Comparison of ENCODE assay signal across 8 cellular contexts in the genomic region with DNA sequence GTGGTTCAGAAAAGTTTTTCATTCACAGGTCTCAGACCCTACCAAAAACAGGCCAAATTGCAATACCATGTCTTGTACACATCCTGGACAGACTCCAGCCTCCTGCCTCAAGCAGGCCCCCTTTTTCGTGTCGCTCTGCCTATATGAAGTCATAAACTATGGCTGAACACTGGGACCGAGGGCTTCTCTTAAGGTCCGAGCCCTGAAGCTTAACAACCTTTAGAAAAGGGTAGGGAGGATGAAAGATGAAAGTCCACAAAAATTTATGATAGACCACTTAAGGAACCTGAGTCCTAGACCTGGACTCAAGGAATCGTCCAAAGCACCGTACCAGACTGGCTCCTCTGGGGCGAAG. TPM values are rescaled to one million over a fixed set of nuclear protein-coding genes. Genes with fewer than 3 reads are reported as not detected.
DNase-seq lines count a peak whose midpoint lies in the region; ATAC-seq, FAIRE-seq and TF ChIP-seq lines count a peak whose summit lies in the region.

No MANE protein-coding gene starts in this region.

- H3K9ac ChIP-seq in mammary epithelial cell (ENCODE audit: insufficient read depth, low read length): peak overlapping the region; percentile 90

- peaks cover 15% of the 10 kb centered on the region for H3K36me3 Mint-ChIP-seq in activated naive CD4-positive, alpha-beta T cell treated with anti-CD3 and anti-CD28 coated beads, Interleukin-2, amount 10 ng/mL, durations not matched to agents 7 days and 5 days

- peak overlapping the region; percentile 99 for H2AFZ ChIP-seq in mammary epithelial cell (ENCODE audit: low read depth, low read length)

- dilution Hi-C loops in mammary epithelial cell (cut with HindIII; ENCODE audit: low sequenced_read_pairs): no loop called here

- no peaks in the 10 kb centered on the region for H3K27me3 Mint-ChIP-seq in activated naive CD4-positive, alpha-beta T cell treated with anti-CD3 and anti-CD28 coated beads, Interleukin-2, amount 10 ng/mL, durations not matched to agents 7 days and 5 days

- H3K4me2 ChIP-seq in mammary epithelial cell (ENCODE audit: insufficient read depth, low read depth, low read length): peak overlapping the region; percentile 82

- no peak for FAIRE-seq in frontal cortex (lab: Jason Lieb, UNC)

- no peaks in the 10 kb centered on the region for H3K36me3 ChIP-seq in mammary epithelial cell (ENCODE audit: insufficient read depth, low read length)
- no peaks in the 10 kb centered on the region for H3K36me3 ChIP-seq in left lung
- no peaks in the 10 kb centered on the region for H3K36me3 ChIP-seq in testis (ENCODE audit: low read depth, missing control alignments)

- H3K4me1 Mint-ChIP-seq in activated naive CD4-positive, alpha-beta T cell treated with anti-CD3 and anti-CD28 coated beads, Interleukin-2, amount 10 ng/mL, durations not matched to agents 7 days and 5 days: peaks cover 37% of the 10 kb centered on the region

- TF ChIP-seq CTCF in HFF-Myc (IDR thresholded peaks at IDR 0.05; ENCODE audit: low read depth, low read length, missing control alignments) (no peak), mammary epithelial cell (conservative IDR thresholded peaks at IDR 0.05 in 1 of 2, IDR thresholded peaks at IDR 0.05 in 1 of 2; ENCODE audit: extremely low read depth in 1 of 2, insufficient read depth in 1 of 2, low read depth in 1 of 2, low read length in 2 of 2) (no peak), left lung (IDR thresholded peaks at IDR 0.05) (no peak), testis (IDR thresholded peaks at IDR 0.05) (no peak)

- H3K4me3 Mint-ChIP-seq in activated naive CD4-positive, alpha-beta T cell treated with anti-CD3 and anti-CD28 coated beads, Interleukin-2, amount 10 ng/mL, durations not matched to agents 7 days and 5 days: peak overlapping the region; percentile 96

- peak; percentile 7 for ATAC-seq in left lung

- H3K27me3 ChIP-seq in mammary epithelial cell (ENCODE audit: insufficient read depth, low read length) (no peaks in the 10 kb centered on the region), left lung (no peaks in the 10 kb centered on the region), testis (no peaks in the 10 kb centered on the region)

- 1% methylated on average over 7 of the region's 7 CpGs for WGBS in mammary epithelial cell (ENCODE audit: low coverage, missing lambda C conversion rate)
- WGBS in testis, 2 donors: 0 to 1% methylated on average over 7 of the region's 7 CpGs

- BruUV-seq in mammary epithelial cell (replicated peaks; lab: Mats Ljungman, UMichigan): no TSS peak

- no peaks in the 10 kb centered on the region for H4K20me1 ChIP-seq in mammary epithelial cell (ENCODE audit: insufficient read depth, low read length)

- peak overlapping the region; percentile 92 for H3K27ac ChIP-seq in mammary epithelial cell (ENCODE audit: insufficient read depth, low read depth, low read length)
- H3K27ac ChIP-seq in left lung: peak overlapping the region; percentile 95 to 96
- H3K27ac ChIP-seq in testis: peak overlapping the region; percentile 94 to 96

- peak overlapping the region; percentile 69 for H3K4me3 ChIP-seq in HFF-Myc (replicated peaks; ENCODE audit: low read depth, low read length)
- peak overlapping the region; percentile 77 to 99 (median 96) for H3K4me3 ChIP-seq in mammary epithelial cell (replicated peaks in 1 of 3; ENCODE audit: insufficient read depth in 1 of 3, low read depth in 2 of 3, low read length in 3 of 3)
- peak overlapping the region; percentile 80 to 82 for H3K4me3 ChIP-seq in left lung
- peak overlapping the region; percentile 84 to 85 for H3K4me3 ChIP-seq in testis

- TF ChIP-seq POLR2A in testis (IDR thresholded peaks at IDR 0.05): no peak

- H3K79me2 ChIP-seq in mammary epithelial cell (ENCODE audit: insufficient read depth, low read length): peaks cover 83% of the 10 kb centered on the region

- H3K9me3 ChIP-seq in mammary epithelial cell (replicated peaks; ENCODE audit: insufficient read depth, low read length): no peaks in the 10 kb centered on the region
- no peaks in the 10 kb centered on the region for H3K9me3 ChIP-seq in left lung
- no peaks in the 10 kb centered on the region for H3K9me3 ChIP-seq in testis

- in situ Hi-C loops in mammary epithelial cell (cut with MboI; ENCODE audit: low sequenced_read_pairs in 2 of 2): no loop called here

- no peak for DNase-seq in activated naive CD4-positive, alpha-beta T cell treated with anti-CD3 and anti-CD28 coated beads, Interleukin-2, amount 10 ng/mL, durations not matched to agents 7 days and 5 days
- no peak for DNase-seq in activated naive CD4-positive, alpha-beta T cell (lab: John Stamatoyannopoulos, UW)
- DNase-seq in HFF-Myc (ENCODE audit: extremely low read depth, low read depth) (no peak), NCI-H748 (lab: John Stamatoyannopoulos, UW; ENCODE audit: unreplicated experiment) (peak; percentile 46), mammary epithelial cell (no peak), left lung (no peak), testis (peak; percentile 48), frontal cortex (ENCODE audit: low spot score in 2 of 2) (no peak)

- H3K27ac Mint-ChIP-seq in activated naive CD4-positive, alpha-beta T cell treated with anti-CD3 and anti-CD28 coated beads, Interleukin-2, amount 10 ng/mL, durations not matched to agents 7 days and 5 days: peak overlapping the region; percentile 98

- intact Hi-C loops in mammary epithelial cell (cut with micrococcal nuclease) (loop anchor here (2.0 kb wide), 1 partner anchor 87 kb away; no protein-coding TSS in a partner anchor), left lung (cut with DNase I) (no loop called here), testis (cut with DNase I; ENCODE audit: low total_unique reads) (no loop called here)

- CTCF ChIA-PET in activated naive CD4-positive, alpha-beta T cell treated with anti-CD3 and anti-CD28 coated beads, Interleukin-2, amount 10 ng/mL, durations not matched to agents 7 days and 5 days (lab: Charles Lee): interaction anchor here (0.5 to 1.3 kb wide), 3 partner anchors 87 to 610 kb away, joined by 4 to 9 read pairs (median 5); no protein-coding TSS in a partner anchor
- CTCF ChIA-PET in mammary epithelial cell (lab: Charles Lee; ENCODE audit: low non-redundant PET): interaction anchor here (0.7 kb wide), 1 partner anchor 91 kb away, joined by 3 read pairs; no protein-coding TSS in a partner anchor

- peaks cover 15% of the 10 kb centered on the region for H3K4me1 ChIP-seq in mammary epithelial cell (ENCODE audit: insufficient read depth, low read length)
- peaks cover 23 to 57% of the 10 kb centered on the region in 2 donors for H3K4me1 ChIP-seq in left lung
- peaks cover 21% of the 10 kb centered on the region for H3K4me1 ChIP-seq in testis

- H3K9me3 Mint-ChIP-seq in activated naive CD4-positive, alpha-beta T cell treated with anti-CD3 and anti-CD28 coated beads, Interleukin-2, amount 10 ng/mL, durations not matched to agents 7 days and 5 days: no peaks in the 10 kb centered on the region

RNA-seq across cellular contexts. Expression of a gene that starts 1.3 kb away (rescaled TPM):
- total RNA-seq in mammary epithelial cell (10 to 100 TPM; 34.7 to 39.5 TPM), left lung (10 to 100 TPM; 53.7 to 57.0 TPM), testis (10 to 100 TPM; 62.5 to 76.1 TPM), frontal cortex (75.4 TPM)
- polyA plus RNA-seq in mammary epithelial cell (22.0 TPM), testis (ENCODE audit: insufficient read depth, low read depth, low replicate concordance) (49.0 TPM)
- 99.3 TPM for polyA minus RNA-seq in mammary epithelial cell

Comparison
In these comparisons a context has a peak if more than half of its experiments do, and no peak if none do; other contexts are left out.
1. DNase-seq: peak in NCI-H748 (single experiment) and testis (single experiment); none in activated naive CD4-positive, alpha-beta T cell treated with anti-CD3 and anti-CD28 coated beads, Interleukin-2, amount 10 ng/mL, durations not matched to agents 7 days and 5 days (single experiment), activated naive CD4-positive, alpha-beta T cell (0 of 4), HFF-Myc (single experiment), mammary epithelial cell (single experiment), left lung (0 of 2) and frontal cortex (0 of 2).
2. Peak in every context shown above with its lines, with median percentiles within 50 percentile points of each other: H3K4me3 ChIP-seq and H3K27ac ChIP-seq.